In the genomic region with DNA sequence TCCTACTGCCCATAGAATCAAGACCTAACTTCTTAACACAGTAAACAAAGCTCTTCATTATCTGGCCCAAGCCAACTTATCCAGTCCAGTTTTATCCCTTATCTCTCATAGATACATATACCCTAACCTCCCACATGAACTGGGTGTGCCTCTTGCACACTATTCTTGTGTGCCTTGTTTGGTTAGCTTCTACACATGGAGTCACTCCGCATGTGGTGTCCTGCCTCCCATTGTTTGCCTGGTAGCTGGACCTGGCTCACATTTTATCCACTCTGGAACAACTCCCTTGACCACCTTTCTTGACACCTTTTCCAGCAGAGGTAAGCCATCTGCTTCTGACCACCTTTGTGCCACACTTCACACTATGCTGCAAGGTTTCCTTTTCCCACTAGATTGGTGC, we compare ENCODE assay signal across 14 cellular contexts. TPM values are rescaled to one million over a fixed set of nuclear protein-coding genes. Genes with fewer than 3 reads are reported as not detected.
DNase-seq lines count a peak whose midpoint lies in the region; ATAC-seq, FAIRE-seq and TF ChIP-seq lines count a peak whose summit lies in the region.
"Had no signal": no experiment of that assay in that cellular context is flagged by ENCODE, and none has a peak within 500 bp of the region (broad histone marks: within the 10 kb centered on the region; RNA-seq: fewer than 3 reads in every experiment).

No MANE protein-coding gene starts in this region.

- H3K4me3 ChIP-seq in A673 (ENCODE audit: low read depth, low read length, poor library complexity, severe bottlenecking) (no peak overlapping the region), upper lobe of left lung (no peak overlapping the region)
- H3K4me3 ChIP-seq: heart left ventricle, Peyer's patch, tibial nerve had no signal

- TF ChIP-seq POLR2A in GM12892 (IDR thresholded peaks at IDR 0.05; ENCODE audit: low read depth, low read length) (no peak), upper lobe of left lung (IDR thresholded peaks at IDR 0.05) (no peak)

- POLR2A ChIA-PET in A673 (lab: Charles Lee; ENCODE audit: low non-redundant PET): interaction anchor here (0.6 kb wide), 1 partner anchor 484 kb away, joined by 3 read pairs; no protein-coding TSS in a partner anchor

- H3K27me3 ChIP-seq in A673 (replicated peaks; ENCODE audit: insufficient read depth, low read depth, low read length, poor library complexity): no peaks in the 10 kb centered on the region
- no peaks in the 10 kb centered on the region for H3K27me3 ChIP-seq in upper lobe of left lung
- H3K27me3 ChIP-seq: heart left ventricle, Peyer's patch, tibial nerve had no signal

- DNase-seq in A673 (ENCODE audit: low spot score) (no peak), GM12892 (ENCODE audit: insufficient read length) (no peak), HTR-8/SVneo (ENCODE audit: insufficient read length, low spot score) (no peak), upper lobe of left lung (no peak)
- DNase-seq in effector memory CD8-positive, alpha-beta T cell: no peak
- no peak for DNase-seq in stimulated activated naive CD4-positive, alpha-beta T cell (lab: John Stamatoyannopoulos, UW)
- no peak for DNase-seq in effector CD8-positive, alpha-beta T cell (lab: John Stamatoyannopoulos, UW)
- DNase-seq: activated naive CD4-positive, alpha-beta T cell treated with anti-CD3 and anti-CD28 coated beads for 36 hours; heart left ventricle; Peyer's patch; WERI-Rb-1 had no signal

- TF ChIP-seq CTCF in A673 (conservative IDR thresholded peaks at IDR 0.05; ENCODE audit: low read depth, low read length): no peak
- no peak for TF ChIP-seq CTCF in upper lobe of left lung (IDR thresholded peaks at IDR 0.05)

- no peak for TF ChIP-seq EP300 in upper lobe of left lung (IDR thresholded peaks at IDR 0.05)

- 0 to 3% methylated on average over 1 of the region's 1 CpG for WGBS in upper lobe of left lung, 2 donors

- FAIRE-seq in GM12892 (lab: Jason Lieb, UNC): peak; percentile 88
- FAIRE-seq in HTR-8/SVneo (lab: Jason Lieb, UNC): peak; percentile 23

- CTCF ChIA-PET in A673 (lab: Charles Lee): no interaction called here

- peak overlapping the region in 1 of 2 donors; percentile 24 for H3K27ac Mint-ChIP-seq in effector memory CD8-positive, alpha-beta T cell
- H3K27ac Mint-ChIP-seq: memory B cell had no signal

- H3K9me3 ChIP-seq in A673 (ENCODE audit: low read depth, low read length, poor library complexity, severe bottlenecking) (no peaks in the 10 kb centered on the region), upper lobe of left lung (no peaks in the 10 kb centered on the region)
- H3K9me3 ChIP-seq: heart left ventricle, Peyer's patch, tibial nerve had no signal

- H3K27ac ChIP-seq in A673 (ENCODE audit: low read depth, low read length, poor library complexity, severe bottlenecking) (peak overlapping the region; percentile 70), upper lobe of left lung (no peak overlapping the region)
- H3K27ac ChIP-seq: Peyer's patch, tibial nerve, WERI-Rb-1 had no signal

- H3K36me3 Mint-ChIP-seq in effector memory CD8-positive, alpha-beta T cell (ENCODE audit: insufficient read depth): peaks cover 59% of the 10 kb centered on the region

- intact Hi-C loops in A673 (cut with micrococcal nuclease; ENCODE audit: unreplicated experiment): no loop called here

- BruUV-seq in A673 (replicated peaks; lab: Mats Ljungman, UMichigan): no TSS peak

- no peak for ATAC-seq in effector memory CD8-positive, alpha-beta T cell (replicated peaks)
- no peak for ATAC-seq in HG02870 (IDR thresholded peaks at IDR 0.05; ENCODE audit: unreplicated experiment)
- no peak for ATAC-seq in upper lobe of left lung (ENCODE audit: low FRiP score in 2 of 2)

- H3K4me1 ChIP-seq in A673 (ENCODE audit: insufficient read depth, low read length, poor library complexity, severe bottlenecking) (peaks cover 96% of the 10 kb centered on the region), upper lobe of left lung (peaks cover 54 to 70% (median 65%) of the 10 kb centered on the region in 4 donors)

- peaks cover 63% of the 10 kb centered on the region for H3K36me3 ChIP-seq in A673 (ENCODE audit: insufficient read depth, low read length, poor library complexity, severe bottlenecking)
- H3K36me3 ChIP-seq in upper lobe of left lung: peaks cover 0 to 7% (median under 1%) of the 10 kb centered on the region in 4 donors

- H3K27me3 Mint-ChIP-seq in effector memory CD8-positive, alpha-beta T cell: no peaks in the 10 kb centered on the region
- H3K27me3 Mint-ChIP-seq: memory B cell had no signal

- H3K4me3 Mint-ChIP-seq in effector memory CD8-positive, alpha-beta T cell: peak overlapping the region; percentile 3 to 50
- H3K4me3 Mint-ChIP-seq: activated naive CD4-positive, alpha-beta T cell treated with anti-CD3 and anti-CD28 coated beads for 36 hours; memory B cell had no signal

- H3K9me3 Mint-ChIP-seq in effector memory CD8-positive, alpha-beta T cell: no peaks in the 10 kb centered on the region
- H3K9me3 Mint-ChIP-seq: activated naive CD4-positive, alpha-beta T cell treated with anti-CD3 and anti-CD28 coated beads for 36 hours; memory B cell had no signal

- H3K4me1 Mint-ChIP-seq in effector memory CD8-positive, alpha-beta T cell (ENCODE audit: low read depth in 2 of 2): peaks cover 41 to 74% of the 10 kb centered on the region in 2 donors

RNA-seq across cellular contexts. Expression of gene TIPARP, which starts 15.2 kb away (rescaled TPM):
- total RNA-seq in A673 (2021): 116 TPM in 2 replicates
- 29.5 TPM for polyA plus RNA-seq in GM12892 (2012; ENCODE audit: missing spikeins)
- total RNA-seq in upper lobe of left lung: 10 to 100 TPM; 21.5 to 84.7 (median 50.6) TPM
